ENCODE assay signal across 1 cellular context in the genomic region with DNA sequence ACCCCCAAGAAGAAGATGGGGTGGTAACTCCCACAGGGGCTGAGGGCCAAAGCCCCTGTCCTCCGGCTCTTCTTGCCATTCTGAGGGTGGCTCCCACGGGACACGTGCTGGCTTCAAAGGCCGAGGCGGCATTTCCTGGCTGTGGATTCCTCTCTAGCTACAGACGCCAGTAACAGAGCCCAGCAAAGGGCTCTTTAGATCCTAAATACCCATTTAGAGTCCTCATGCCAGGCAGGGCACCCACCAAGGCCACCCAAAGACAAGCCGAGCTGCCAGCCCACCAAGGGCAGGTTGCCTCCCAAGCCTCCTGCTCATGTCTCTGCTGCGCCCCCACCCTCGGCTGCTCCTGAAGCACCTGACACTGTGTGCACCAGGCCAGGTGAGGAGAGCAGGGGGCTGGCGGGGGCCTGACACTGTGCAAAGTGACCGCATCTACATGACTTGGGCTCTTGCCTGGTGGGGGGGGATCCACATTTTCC.
TF ChIP-seq lines count a peak whose summit lies in the region.

No MANE protein-coding gene starts in this region.

TF ChIP-seq in IMR-90, 13 proteins besides CTCF, POLR2A, EP300 and RAD21:
- TF ChIP-seq RCOR1 (IDR thresholded peaks at IDR 0.05; ENCODE audit: insufficient replicate concordance, low read length): no peak
- TF ChIP-seq, protein P1, sequence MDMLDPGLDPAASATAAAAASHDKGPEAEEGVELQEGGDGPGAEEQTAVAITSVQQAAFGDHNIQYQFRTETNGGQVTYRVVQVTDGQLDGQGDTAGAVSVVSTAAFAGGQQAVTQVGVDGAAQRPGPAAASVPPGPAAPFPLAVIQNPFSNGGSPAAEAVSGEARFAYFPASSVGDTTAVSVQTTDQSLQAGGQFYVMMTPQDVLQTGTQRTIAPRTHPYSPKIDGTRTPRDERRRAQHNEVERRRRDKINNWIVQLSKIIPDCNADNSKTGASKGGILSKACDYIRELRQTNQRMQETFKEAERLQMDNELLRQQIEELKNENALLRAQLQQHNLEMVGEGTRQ (IDR thresholded peaks at IDR 0.05; ENCODE audit: low read depth, low read length): no peak
- TF ChIP-seq FOS (IDR thresholded peaks at IDR 0.05; ENCODE audit: low read depth, low read length): no peak
- no peak for TF ChIP-seq SMC3 (IDR thresholded peaks at IDR 0.05; ENCODE audit: low read depth, low read length)
- TF ChIP-seq MAZ (IDR thresholded peaks at IDR 0.05; ENCODE audit: borderline replicate concordance, low read depth, low read length): no peak
- no peak for TF ChIP-seq MXI1 (IDR thresholded peaks at IDR 0.05; ENCODE audit: borderline replicate concordance, low read depth, low read length)
- TF ChIP-seq RFX5 (IDR thresholded peaks at IDR 0.05; ENCODE audit: low read depth, low read length): no peak
- no peak for TF ChIP-seq BHLHE40 (IDR thresholded peaks at IDR 0.05; ENCODE audit: low read depth, low read length)
- TF ChIP-seq MAFK (IDR thresholded peaks at IDR 0.05; ENCODE audit: low read depth, low read length): no peak
- TF ChIP-seq CEBPB (IDR thresholded peaks at IDR 0.05; ENCODE audit: low read depth, low read length): no peak
- no peak for TF ChIP-seq NFE2L2 (IDR thresholded peaks at IDR 0.05; ENCODE audit: low read depth, low read length)
